In genomic region chr1:52032124-52032784, GRCh38 we compare ENCODE assay signal across 8 cellular contexts. TPM values are rescaled to one million over a fixed set of nuclear protein-coding genes. Genes with fewer than 3 reads are reported as not detected.
DNase-seq lines count a peak whose midpoint lies in the region; ATAC-seq, FAIRE-seq and TF ChIP-seq lines count a peak whose summit lies in the region.

No MANE protein-coding gene starts in this region.

- H3K36me3 Mint-ChIP-seq in endodermal cell (ENCODE audit: low read depth) = peaks cover 29% of the 10 kb centered on the region

- 24% methylated on average over 5 of the region's 5 CpGs for WGBS in A549 (ENCODE audit: missing lambda C conversion rate)
- 65 to 92% methylated on average over 2 to 5 of the region's 5 CpGs for WGBS in endodermal cell (ENCODE audit: insufficient coverage in 1 of 2, insufficient read length in 1 of 2), 2 experiments
- WGBS in pancreas, 2 donors = 26 to 31% methylated on average over 5 of the region's 5 CpGs

- H3K4me1 ChIP-seq in A549 (peaks cover 42% of the 10 kb centered on the region), NT2/D1 (ENCODE audit: insufficient read depth, insufficient read length) (no peaks in the 10 kb centered on the region), endodermal cell (ENCODE audit: control insufficient read depth, insufficient read depth, low read length) (peaks cover 7% of the 10 kb centered on the region), pancreas (peaks cover 28 to 44% (median 38%) of the 10 kb centered on the region in 3 donors)

- ATAC-seq in A549 = peak; percentile 38 to 52; a peak in 5 of 6 replicates
- ATAC-seq in GM19395 (IDR thresholded peaks at IDR 0.05; ENCODE audit: unreplicated experiment) = peak; percentile 43
- peak in 1 of 4 donors; percentile 1 for ATAC-seq in pancreas
- no peak for ATAC-seq in HG03521 (IDR thresholded peaks at IDR 0.05; ENCODE audit: unreplicated experiment)

- TF ChIP-seq RAD21 in A549 (conservative IDR thresholded peaks at IDR 0.05 in 1 of 2, IDR thresholded peaks at IDR 0.05 in 1 of 2) = no peak

- peak overlapping the region; percentile 92 for H3K4me3 Mint-ChIP-seq in endodermal cell

- H3K36me3 ChIP-seq in NT2/D1 (ENCODE audit: insufficient read depth, insufficient read length, low read length) (peaks cover 48% of the 10 kb centered on the region), endodermal cell (ENCODE audit: control insufficient read depth, insufficient read depth, low read length) (peaks cover 28% of the 10 kb centered on the region), pancreas (no peaks in the 10 kb centered on the region)

- CTCF ChIA-PET in A549 (lab: Yijun Ruan, JAX) = interaction anchor here (0.6 to 1.9 kb wide), 2 partner anchors 135 to 405 kb away, joined by 4 to 6 read pairs; no protein-coding TSS in a partner anchor

- no peaks in the 10 kb centered on the region for H3K27me3 ChIP-seq in NT2/D1 (ENCODE audit: insufficient read depth, insufficient read length)
- no peaks in the 10 kb centered on the region for H3K27me3 ChIP-seq in endodermal cell (ENCODE audit: control insufficient read depth, insufficient read depth, low read length, poor library complexity, severe bottlenecking)
- no peaks in the 10 kb centered on the region for H3K27me3 ChIP-seq in pancreas

- peak overlapping the region; percentile 95 for H3K4me3 ChIP-seq in A549
- peak overlapping the region; percentile 78 for H3K4me3 ChIP-seq in NT2/D1 (ENCODE audit: insufficient read length, low read depth)
- H3K4me3 ChIP-seq in endodermal cell (ENCODE audit: low read length) = peak overlapping the region; percentile 94
- peak overlapping the region; percentile 52 to 85 (median 70) for H3K4me3 ChIP-seq in pancreas

- TF ChIP-seq POLR2A in A549 (IDR thresholded peaks at IDR 0.05; ENCODE audit: low read length) = no peak

- peak overlapping the region; percentile 99 for H3K4me2 ChIP-seq in A549

- TF ChIP-seq CTCF in A549 (IDR thresholded peaks at IDR 0.05) (no peak), endodermal cell (conservative IDR thresholded peaks at IDR 0.05) (no peak), pancreas (IDR thresholded peaks at IDR 0.05) (no peak)

- POLR2A ChIA-PET in A549 (lab: Yijun Ruan, JAX) = interaction anchor here (3.0 kb wide), 1 partner anchor 23 kb away, joined by 13 read pairs; the partner anchor contains the start of genes BTF3L4 and TXNDC12

- intact Hi-C loops in pancreas (cut with DNase I) = no loop called here

- H3K9me3 ChIP-seq in A549 (no peaks in the 10 kb centered on the region), NT2/D1 (ENCODE audit: insufficient read depth, low read length) (no peaks in the 10 kb centered on the region), endodermal cell (ENCODE audit: control insufficient read depth, low read length) (no peaks in the 10 kb centered on the region), pancreas (no peaks in the 10 kb centered on the region)

- peak in 1 of 2 experiments; percentile 8 for DNase-seq in A549 (ENCODE audit: low read depth in 1 of 2, low spot score in 1 of 2)
- DNase-seq in NT2/D1 (ENCODE audit: low read depth, low spot score) = no peak
- no peak for DNase-seq in endodermal cell
- DNase-seq in pancreas = no peak
- DNase-seq in RPMI8226 = no peak
- no peak for DNase-seq in putamen (ENCODE audit: low spot score)

- H3K27ac Mint-ChIP-seq in endodermal cell = peak overlapping the region; percentile 94

- no peaks in the 10 kb centered on the region for H3K9me3 Mint-ChIP-seq in endodermal cell

- H3K4me1 Mint-ChIP-seq in endodermal cell = peaks cover 18% of the 10 kb centered on the region

- TF ChIP-seq EP300 in A549 (IDR thresholded peaks at IDR 0.05) = no peak

- FAIRE-seq in A549 (lab: Jason Lieb, UNC) (no peak), pancreas (lab: Jason Lieb, UNC) (no peak)

- H3K27me3 Mint-ChIP-seq in endodermal cell (ENCODE audit: insufficient read depth) = no peaks in the 10 kb centered on the region

- H3K9ac ChIP-seq in NT2/D1 (ENCODE audit: insufficient read length, low read depth) (peak overlapping the region; percentile 93), endodermal cell (ENCODE audit: extremely low read depth, low read length, poor library complexity, severe bottlenecking) (peak overlapping the region; percentile 70)

- peak overlapping the region; percentile 91 to 99 for H3K27ac ChIP-seq in A549
- no peak overlapping the region for H3K27ac ChIP-seq in endodermal cell (ENCODE audit: low read depth, low read length)
- peak overlapping the region in 3 of 4 donors; percentile 78 to 84 (median 82) for H3K27ac ChIP-seq in pancreas

TF ChIP-seq in A549, 52 proteins besides CTCF, POLR2A, EP300 and RAD21 (continues in another document):
- no peak for TF ChIP-seq HOXB13 (CRISPR knock-in tag; IDR thresholded peaks at IDR 0.05; ENCODE audit: low read depth)
- TF ChIP-seq, protein P1, sequence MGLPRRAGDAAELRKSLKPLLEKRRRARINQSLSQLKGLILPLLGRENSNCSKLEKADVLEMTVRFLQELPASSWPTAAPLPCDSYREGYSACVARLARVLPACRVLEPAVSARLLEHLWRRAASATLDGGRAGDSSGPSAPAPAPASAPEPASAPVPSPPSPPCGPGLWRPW (IDR thresholded peaks at IDR 0.05) = no peak
- no peak for TF ChIP-seq ATOH8 (CRISPR knock-in tag; IDR thresholded peaks at IDR 0.05; ENCODE audit: low read depth)
- TF ChIP-seq TFCP2L1 (CRISPR knock-in tag; IDR thresholded peaks at IDR 0.05) = no peak
- TF ChIP-seq NR3C1 (IDR thresholded peaks at IDR 0.05) = no peak
- no peak for TF ChIP-seq MAZ (IDR thresholded peaks at IDR 0.05; ENCODE audit: borderline replicate concordance, low read depth, low read length)
- TF ChIP-seq, protein P2, sequence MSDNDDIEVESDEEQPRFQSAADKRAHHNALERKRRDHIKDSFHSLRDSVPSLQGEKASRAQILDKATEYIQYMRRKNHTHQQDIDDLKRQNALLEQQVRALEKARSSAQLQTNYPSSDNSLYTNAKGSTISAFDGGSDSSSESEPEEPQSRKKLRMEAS (IDR thresholded peaks at IDR 0.05) = no peak
- TF ChIP-seq PHF8 (IDR thresholded peaks at IDR 0.05; ENCODE audit: borderline replicate concordance, low read depth) = no peak
- no peak for TF ChIP-seq E2F6 (IDR thresholded peaks at IDR 0.05; ENCODE audit: borderline replicate concordance, low read depth)
- no peak for TF ChIP-seq MYC (IDR thresholded peaks at IDR 0.05; ENCODE audit: borderline replicate concordance, low read length)
- TF ChIP-seq FOXS1 (CRISPR knock-in tag; IDR thresholded peaks at IDR 0.05) = no peak

RNA-seq across cellular contexts. Expression of gene KTI12, which starts 1.4 kb away (rescaled TPM):
- polyA plus RNA-seq in A549 (2011; rRNA removed) (12.0 TPM in 2 replicates), A549 (2017; fragmentation: RNase III; extraction: RNeasy Plus Mini Kit Qiagen cat#74134 plus additional on column Dnase treatment) (9.6 to 11.8 TPM (median 10.9 TPM) in 3 replicates), pancreas (1 to 10 TPM; 3.1 to 7.1 TPM)
- polyA plus RNA-seq in A549 (2012; cell fraction: cytosol; rRNA removed) = 16.3 and 19.5 TPM in 2 replicates
- polyA plus RNA-seq in A549 (2012; cell fraction: nucleus; rRNA removed) = 20.5 and 24.6 TPM in 2 replicates
- 7.6 and 10.1 TPM in 2 replicates for polyA minus RNA-seq in A549 (2011; rRNA and poly(A)+ RNA removed)
- total RNA-seq in endodermal cell (1 to 10 TPM; 7.3 to 9.2 TPM), pancreas (1 to 10 TPM; 2.3 to 4.7 (median 3.4) TPM)
- 5.7 TPM for polyA plus RNA-seq in endodermal cell (2013, experiment 1 of 2)
- 5.3 TPM for polyA plus RNA-seq in endodermal cell (2013, experiment 2 of 2)

RNA-seq across cellular contexts. Expression of gene TXNDC12, which starts 22.7 kb away (rescaled TPM):
- polyA plus RNA-seq in A549 (2011; rRNA removed) (42.0 and 65.2 TPM in 2 replicates), A549 (2017; fragmentation: RNase III; extraction: RNeasy Plus Mini Kit Qiagen cat#74134 plus additional on column Dnase treatment) (54.3 to 61.0 TPM (median 59.7 TPM) in 3 replicates), pancreas (10 to 100 TPM in 1 of 2 donors, 1 to 10 TPM in 1; 9.9 to 17.0 TPM)
- 23.7 and 24.4 TPM in 2 replicates for polyA plus RNA-seq in A549 (2012; cell fraction: cytosol; rRNA removed)
- 14.6 and 15.0 TPM in 2 replicates for polyA plus RNA-seq in A549 (2012; cell fraction: nucleus; rRNA removed)
- polyA minus RNA-seq in A549 (2011; rRNA and poly(A)+ RNA removed) = 11.6 and 23.9 TPM in 2 replicates
- total RNA-seq in endodermal cell (10 to 100 TPM; 77.2 to 99.6 TPM), pancreas (10 to 100 TPM; 25.7 to 39.4 (median 34.9) TPM)
- 74.0 TPM for polyA plus RNA-seq in endodermal cell (2013, experiment 1 of 2)
- 65.5 TPM for polyA plus RNA-seq in endodermal cell (2013, experiment 2 of 2)

RNA-seq across cellular contexts. Expression of gene BTF3L4, which starts 23.8 kb away (rescaled TPM):
- polyA plus RNA-seq in A549 (2011; rRNA removed) (47.7 and 63.8 TPM in 2 replicates), A549 (2017; fragmentation: RNase III; extraction: RNeasy Plus Mini Kit Qiagen cat#74134 plus additional on column Dnase treatment) (46.8 to 53.7 TPM (median 47.4 TPM) in 3 replicates), pancreas (10 to 100 TPM; 23.4 to 26.7 TPM)
- polyA plus RNA-seq in A549 (2012; cell fraction: cytosol; rRNA removed) = 11.2 and 12.1 TPM in 2 replicates
- 3.5 and 6.6 TPM in 2 replicates for polyA plus RNA-seq in A549 (2012; cell fraction: nucleus; rRNA removed)
- 11.0 and 11.2 TPM in 2 replicates for polyA minus RNA-seq in A549 (2011; rRNA and poly(A)+ RNA removed)
- total RNA-seq in endodermal cell (10 to 100 TPM; 77.6 to 95.1 TPM), pancreas (10 to 100 TPM; 15.8 to 29.7 (median 21.2) TPM)
- 125 TPM for polyA plus RNA-seq in endodermal cell (2013, experiment 1 of 2)
- polyA plus RNA-seq in endodermal cell (2013, experiment 2 of 2) = 113 TPM

RNA-seq across cellular contexts. Expression of gene RAB3B, which starts 41.8 kb away (rescaled TPM):
- polyA plus RNA-seq in A549 (2011; rRNA removed) (6.9 and 7.9 TPM in 2 replicates), A549 (2017; fragmentation: RNase III; extraction: RNeasy Plus Mini Kit Qiagen cat#74134 plus additional on column Dnase treatment) (10.9 to 15.1 TPM (median 13.6 TPM) in 3 replicates), pancreas (1 to 10 TPM in 1 of 2 donors, under 1 TPM in 1; 0.72 to 5.7 TPM)
- polyA plus RNA-seq in A549 (2012; cell fraction: cytosol; rRNA removed) = 1.6 and 2.2 TPM in 2 replicates
- polyA plus RNA-seq in A549 (2012; cell fraction: nucleus; rRNA removed) = 1.2 and 1.9 TPM in 2 replicates
- 12.5 and 13.5 TPM in 2 replicates for polyA minus RNA-seq in A549 (2011; rRNA and poly(A)+ RNA removed)
- total RNA-seq in endodermal cell (10 to 100 TPM; 58.1 to 66.0 TPM), pancreas (1 to 10 TPM in 3 of 6 donors, under 1 TPM in 3; 0.69 to 5.7 (median 1.6) TPM)
- polyA plus RNA-seq in endodermal cell (2013, experiment 1 of 2) = 14.6 TPM
- 16.6 TPM for polyA plus RNA-seq in endodermal cell (2013, experiment 2 of 2)
